ENCODE assay signal across 1 cellular context in the genomic region with DNA sequence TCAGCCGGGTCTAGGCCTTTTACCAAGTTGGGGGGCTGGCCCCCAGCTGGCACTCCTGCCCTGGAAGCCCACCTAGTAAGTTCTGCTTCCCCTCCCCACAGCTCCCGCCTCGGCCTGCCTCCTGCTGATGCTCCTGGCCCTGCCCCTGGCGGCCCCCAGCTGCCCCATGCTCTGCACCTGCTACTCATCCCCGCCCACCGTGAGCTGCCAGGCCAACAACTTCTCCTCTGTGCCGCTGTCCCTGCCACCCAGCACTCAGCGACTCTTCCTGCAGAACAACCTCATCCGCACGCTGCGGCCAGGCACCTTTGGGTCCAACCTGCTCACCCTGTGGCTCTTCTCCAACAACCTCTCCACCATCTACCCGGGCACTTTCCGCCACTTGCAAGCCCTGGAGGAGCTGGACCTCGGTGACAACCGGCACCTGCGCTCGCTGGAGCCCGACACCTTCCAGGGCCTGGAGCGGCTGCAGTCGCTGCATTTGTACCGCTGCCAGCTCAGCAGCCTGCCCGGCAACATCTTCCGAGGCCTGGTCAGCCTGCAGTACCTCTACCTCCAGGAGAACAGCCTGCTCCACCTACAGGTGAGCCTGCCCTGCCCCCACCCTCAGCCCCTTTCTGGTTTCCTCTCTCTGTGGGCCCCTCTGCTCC.
TF ChIP-seq lines count a peak whose summit lies in the region.

No MANE protein-coding gene starts in this region.

TF ChIP-seq in HepG2, 621 proteins besides CTCF, POLR2A, EP300 and RAD21:
- TF ChIP-seq AGO2 (optimal IDR thresholded peaks at IDR 0.05; ENCODE audit: low read depth, low read length) (peak; percentile 61), ZNF547 (CRISPR knock-in tag; IDR thresholded peaks at IDR 0.05) (no peak), ZNF558 (CRISPR knock-in tag; IDR thresholded peaks at IDR 0.05; ENCODE audit: borderline replicate concordance) (no peak), ZNF264 (CRISPR knock-in tag; IDR thresholded peaks at IDR 0.05) (no peak)
